ENCODE assay signal across 27 cellular contexts in the genomic region with DNA sequence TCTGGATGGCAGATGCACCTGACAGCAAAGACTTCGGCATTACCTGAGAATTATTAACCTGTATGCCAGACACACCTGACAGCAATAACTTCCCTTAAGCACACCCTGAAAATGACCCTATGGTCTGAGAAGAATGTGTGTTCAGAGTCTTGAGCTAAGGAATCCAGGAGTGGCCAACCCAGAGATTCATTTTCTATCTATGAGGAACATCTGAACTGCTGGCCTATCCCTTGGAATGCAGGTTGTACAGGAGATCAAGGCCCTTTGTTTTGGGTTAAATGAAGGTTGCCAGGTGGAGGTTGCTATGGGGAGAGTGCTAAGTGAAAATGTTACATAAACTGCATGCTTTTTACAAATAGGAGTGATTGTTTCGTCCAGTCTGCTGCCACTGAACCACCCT.
"Had no signal": no experiment of that assay in that cellular context is flagged by ENCODE, and none has a peak within 500 bp of the region (broad histone marks: within the 10 kb centered on the region; RNA-seq: fewer than 3 reads in every experiment).

No MANE protein-coding gene starts in this region.

- DNase-seq: dermis blood vessel endothelial cell; effector memory CD4-positive, alpha-beta T cell; erythroblast; foreskin fibroblast; gastrocnemius medialis; head of caudate nucleus; hippocampal formation; kidney glomerular epithelial cell; natural killer cell; occipital lobe; pancreas; sigmoid colon; spleen; stimulated activated CD4-positive, alpha-beta T cell treated with anti-CD3 and anti-CD28 coated beads, Interleukin-4, amount 100 ng/mL, for 4 hours; stimulated activated naive CD8-positive, alpha-beta T cell treated with anti-CD3 and anti-CD28 coated beads, Interleukin-15, Interleukin-2, amounts not matched to agents 100 U/mL and 50 U/mL, for 24 hours; substantia nigra had no signal

- H3K4me3 Mint-ChIP-seq: memory B cell; natural killer cell; stimulated activated memory B cell treated with anti-CD40 and anti-IgM and Interleukin-4, amounts not matched to agents 10 μg/mL and 1 μg/mL and 100 μg/mL, for 72 hours had no signal

- H3K27me3 ChIP-seq: gastrocnemius medialis, pancreas, right atrium auricular region, sigmoid colon, spleen, tibial nerve, vagina had no signal

- H3K9me3 Mint-ChIP-seq: memory B cell; stimulated activated memory B cell treated with anti-CD40 and anti-IgM and Interleukin-4, amounts not matched to agents 10 μg/mL and 1 μg/mL and 100 μg/mL, for 72 hours had no signal

- H3K27me3 Mint-ChIP-seq: stimulated activated memory B cell treated with anti-CD40 and anti-IgM and Interleukin-4, amounts not matched to agents 10 μg/mL and 1 μg/mL and 100 μg/mL, for 72 hours had no signal

- H3K27ac Mint-ChIP-seq: memory B cell; natural killer cell; stimulated activated memory B cell treated with anti-CD40 and anti-IgM and Interleukin-4, amounts not matched to agents 10 μg/mL and 1 μg/mL and 100 μg/mL, for 72 hours had no signal

- H3K36me3 ChIP-seq: gastrocnemius medialis, pancreas, right atrium auricular region, sigmoid colon, spleen, thoracic aorta, tibial nerve, vagina had no signal

- H3K4me3 ChIP-seq: coronary artery, gastrocnemius medialis, lung, pancreas, right atrium auricular region, sigmoid colon, spleen, thoracic aorta, tibial nerve, vagina had no signal

- H3K27ac ChIP-seq: coronary artery, gastrocnemius medialis, pancreas, right atrium auricular region, sigmoid colon, spleen, thoracic aorta, tibial nerve, vagina had no signal

- H3K4me1 ChIP-seq: gastrocnemius medialis, pancreas, right atrium auricular region, spleen, vagina had no signal

- FAIRE-seq: endothelial cell of umbilical vein, islet of Langerhans, pancreas had no signal

- H3K36me3 Mint-ChIP-seq: memory B cell; natural killer cell; stimulated activated memory B cell treated with anti-CD40 and anti-IgM and Interleukin-4, amounts not matched to agents 10 μg/mL and 1 μg/mL and 100 μg/mL, for 72 hours had no signal

- H3K9me3 ChIP-seq: gastrocnemius medialis, pancreas, right atrium auricular region, sigmoid colon, spleen, thoracic aorta, tibial nerve, vagina had no signal

- H3K4me1 Mint-ChIP-seq: memory B cell; natural killer cell; stimulated activated memory B cell treated with anti-CD40 and anti-IgM and Interleukin-4, amounts not matched to agents 10 μg/mL and 1 μg/mL and 100 μg/mL, for 72 hours had no signal

- ATAC-seq: gastrocnemius medialis; left lobe of liver; natural killer cell; pancreas; stimulated activated memory B cell treated with anti-CD40 and anti-IgM and Interleukin-4, amounts not matched to agents 10 μg/mL and 1 μg/mL and 100 μg/mL, for 72 hours; stimulated activated naive CD8-positive, alpha-beta T cell treated with anti-CD3 and anti-CD28 coated beads, Interleukin-15, Interleukin-2, amounts not matched to agents 100 U/mL and 50 U/mL, for 24 hours had no signal
